Comparison of ENCODE assay signal across 8 cellular contexts in the genomic region with DNA sequence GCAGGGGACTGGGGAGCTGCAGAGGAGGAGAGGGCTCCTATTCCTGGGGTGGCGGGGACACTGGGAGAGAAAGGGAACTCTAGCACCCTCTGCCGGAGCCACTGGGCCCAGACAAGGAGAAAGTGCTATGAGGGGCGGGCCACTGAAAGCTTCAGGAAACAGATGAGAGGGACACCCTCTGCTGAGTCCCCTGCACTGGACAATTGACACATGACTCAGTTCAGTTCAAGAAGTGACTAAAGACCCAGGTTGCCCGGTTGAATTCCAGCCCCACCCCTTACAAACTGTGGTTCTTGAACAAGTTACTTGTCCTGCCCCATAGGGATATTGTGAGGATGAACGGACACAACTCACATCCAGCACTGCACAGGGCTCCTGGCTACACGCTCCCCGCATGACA. TPM values are rescaled to one million over a fixed set of nuclear protein-coding genes. Genes with fewer than 3 reads are reported as not detected.
DNase-seq lines count a peak whose midpoint lies in the region; ATAC-seq and TF ChIP-seq lines count a peak whose summit lies in the region.

No MANE protein-coding gene starts in this region.

- no peaks in the 10 kb centered on the region for H3K9me3 ChIP-seq in DOHH2 (ENCODE audit: control insufficient read depth, insufficient read depth, low read length)
- H3K9me3 ChIP-seq in SU-DHL-6 (ENCODE audit: insufficient read depth, low read length): no peaks in the 10 kb centered on the region

- no peak overlapping the region for H3K27ac Mint-ChIP-seq in type B pancreatic cell

- H3F3A ChIP-seq in DOHH2 (ENCODE audit: control insufficient read depth, insufficient read depth) (no peaks in the 10 kb centered on the region), SU-DHL-6 (ENCODE audit: insufficient read depth) (no peaks in the 10 kb centered on the region)

- no peaks in the 10 kb centered on the region for H3K9me3 Mint-ChIP-seq in type B pancreatic cell

- no peaks in the 10 kb centered on the region for H3K36me3 Mint-ChIP-seq in type B pancreatic cell

- intact Hi-C loops in left ventricle myocardium superior (cut with micrococcal nuclease): no loop called here

- H3K4me3 Mint-ChIP-seq in type B pancreatic cell: no peak overlapping the region

- DNase-seq in HEK293T (ENCODE audit: extremely low spot score): peak; percentile 62
- DNase-seq in left ventricle myocardium superior: peak; percentile 50
- DNase-seq in type B pancreatic cell (ENCODE audit: extremely low spot score, unreplicated experiment): no peak
- DNase-seq in caudate nucleus (lab: John Stamatoyannopoulos, UW): no peak
- no peak for DNase-seq in retina

- H3K4me1 Mint-ChIP-seq in type B pancreatic cell (ENCODE audit: unreplicated experiment): no peaks in the 10 kb centered on the region

- CTCF ChIA-PET in HEK293T (lab: Yijun Ruan, JAX): interaction anchor here (0.6 to 1.2 kb wide), 4 partner anchors 8 to 288 kb away, joined by 3 to 4 read pairs (median 4); no protein-coding TSS in a partner anchor

- no peak overlapping the region for H3K4me3 ChIP-seq in DOHH2 (ENCODE audit: low read length)
- no peak overlapping the region for H3K4me3 ChIP-seq in SU-DHL-6 (ENCODE audit: insufficient read depth, low read length, poor library complexity, severe bottlenecking)

- H3K27me3 ChIP-seq in DOHH2 (ENCODE audit: control insufficient read depth, low read length) (peaks cover 3% of the 10 kb centered on the region; the same call in 1 of the 2 replicates), SU-DHL-6 (ENCODE audit: low read length) (no peaks in the 10 kb centered on the region)

- H3K36me3 ChIP-seq in DOHH2 (ENCODE audit: control insufficient read depth, low read length): no peaks in the 10 kb centered on the region
- H3K36me3 ChIP-seq in SU-DHL-6 (ENCODE audit: low read length): no peaks in the 10 kb centered on the region

- peak; percentile 69 for TF ChIP-seq CTCF in DOHH2 (IDR thresholded peaks at IDR 0.05; ENCODE audit: low read depth, low read length, poor library complexity, severe bottlenecking)
- peak; percentile 62 for TF ChIP-seq CTCF in SU-DHL-6 (IDR thresholded peaks at IDR 0.05; ENCODE audit: insufficient read depth, low read length, poor library complexity, severe bottlenecking)
- TF ChIP-seq CTCF in type B pancreatic cell (conservative IDR thresholded peaks at IDR 0.05): peak; percentile 59

- POLR2A ChIA-PET in HEK293T (lab: Yijun Ruan, JAX): no interaction called here

- H3K4me2 ChIP-seq in DOHH2 (ENCODE audit: low read length): no peak overlapping the region
- H3K4me2 ChIP-seq in SU-DHL-6 (ENCODE audit: low read depth, low read length, poor library complexity, severe bottlenecking): no peak overlapping the region

- no peaks in the 10 kb centered on the region for H4K20me1 ChIP-seq in DOHH2 (ENCODE audit: control insufficient read depth, insufficient read depth, low read depth, low read length)
- no peaks in the 10 kb centered on the region for H4K20me1 ChIP-seq in SU-DHL-6 (ENCODE audit: low read depth, low read length)

- H3K79me2 ChIP-seq in DOHH2 (ENCODE audit: control insufficient read depth, low read length) (no peaks in the 10 kb centered on the region), SU-DHL-6 (ENCODE audit: insufficient read depth, low read length) (no peaks in the 10 kb centered on the region)

- no peak overlapping the region for H3K9ac ChIP-seq in SU-DHL-6 (ENCODE audit: low read length)

- H2AFZ ChIP-seq in SU-DHL-6 (ENCODE audit: low read depth, low read length, severe bottlenecking): no peak overlapping the region

- H3K4me1 ChIP-seq in DOHH2 (ENCODE audit: control insufficient read depth, low read length): no peaks in the 10 kb centered on the region

- H3K9me2 ChIP-seq in DOHH2 (replicated peaks; ENCODE audit: control insufficient read depth, low read length): no peaks in the 10 kb centered on the region
- H3K9me2 ChIP-seq in SU-DHL-6 (replicated peaks; ENCODE audit: insufficient read depth, low read length): no peaks in the 10 kb centered on the region

- ATAC-seq in left ventricle myocardium superior (peak; percentile 53), GM21447 (IDR thresholded peaks at IDR 0.05; ENCODE audit: unreplicated experiment) (no peak)

- peaks cover 31% of the 10 kb centered on the region for H3K27me3 Mint-ChIP-seq in type B pancreatic cell

- H3K27ac ChIP-seq in DOHH2 (ENCODE audit: low read depth, low read length) (no peak overlapping the region), SU-DHL-6 (ENCODE audit: low read depth, low read length) (no peak overlapping the region), caudate nucleus (ENCODE audit: low read depth, low read length) (no peak overlapping the region)

TF ChIP-seq in HEK293T, 16 proteins besides CTCF, POLR2A, EP300 and RAD21:
- TF ChIP-seq FOXA1 (IDR thresholded peaks at IDR 0.05) (no peak), CTBP1 (IDR thresholded peaks at IDR 0.05; ENCODE audit: borderline replicate concordance) (no peak), SUZ12 (IDR thresholded peaks at IDR 0.05) (no peak), FOXM1 (IDR thresholded peaks at IDR 0.05; ENCODE audit: borderline replicate concordance) (no peak), SP1 (IDR thresholded peaks at IDR 0.05) (no peak), ZNF384 (IDR thresholded peaks at IDR 0.05) (no peak), FOXK2 (IDR thresholded peaks at IDR 0.05) (no peak), NFRKB (IDR thresholded peaks at IDR 0.05) (no peak), L3MBTL2 (conservative IDR thresholded peaks at IDR 0.05) (no peak), BHLHE40 (IDR thresholded peaks at IDR 0.05; ENCODE audit: borderline replicate concordance) (no peak), LEF1 (IDR thresholded peaks at IDR 0.05; ENCODE audit: borderline replicate concordance) (no peak), ARNT (IDR thresholded peaks at IDR 0.05) (no peak), TARDBP (IDR thresholded peaks at IDR 0.05) (no peak), ELF4 (IDR thresholded peaks at IDR 0.05) (no peak), HDGF (IDR thresholded peaks at IDR 0.05; ENCODE audit: borderline replicate concordance) (no peak)
- TF ChIP-seq, protein P1, sequence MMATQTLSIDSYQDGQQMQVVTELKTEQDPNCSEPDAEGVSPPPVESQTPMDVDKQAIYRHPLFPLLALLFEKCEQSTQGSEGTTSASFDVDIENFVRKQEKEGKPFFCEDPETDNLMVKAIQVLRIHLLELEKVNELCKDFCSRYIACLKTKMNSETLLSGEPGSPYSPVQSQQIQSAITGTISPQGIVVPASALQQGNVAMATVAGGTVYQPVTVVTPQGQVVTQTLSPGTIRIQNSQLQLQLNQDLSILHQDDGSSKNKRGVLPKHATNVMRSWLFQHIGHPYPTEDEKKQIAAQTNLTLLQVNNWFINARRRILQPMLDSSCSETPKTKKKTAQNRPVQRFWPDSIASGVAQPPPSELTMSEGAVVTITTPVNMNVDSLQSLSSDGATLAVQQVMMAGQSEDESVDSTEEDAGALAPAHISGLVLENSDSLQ (IDR thresholded peaks at IDR 0.05): no peak
TF ChIP-seq in HEK293T: peak in this region for 0.

RNA-seq across cellular contexts. Expression of a gene that starts 5.0 kb away (rescaled TPM):
- not detected for total RNA-seq in left ventricle myocardium superior
- total RNA-seq in type B pancreatic cell (ENCODE audit: low replicate concordance): not detected in 2 replicates

RNA-seq across cellular contexts. Expression of a gene that starts 51.8 kb away (rescaled TPM):
- total RNA-seq in left ventricle myocardium superior: 1.1 TPM
- total RNA-seq in type B pancreatic cell (ENCODE audit: low replicate concordance): not detected in 2 replicates

Comparison
In these comparisons a context has a peak if more than half of its experiments do, and no peak if none do; other contexts are left out.
1. DNase-seq: peak in HEK293T (single experiment) and left ventricle myocardium superior (single experiment); none in type B pancreatic cell (single experiment), caudate nucleus (0 of 61) and retina (single experiment).
2. Peak in every context shown above with its lines, with median percentiles within 50 percentile points of each other: CTCF ChIP-seq.